In genomic region chr4:16772366-16772850, GRCh38 we compare ENCODE assay signal across 26 cellular contexts.
DNase-seq lines count a peak whose midpoint lies in the region; ATAC-seq and TF ChIP-seq lines count a peak whose summit lies in the region.
"Had no signal": no experiment of that assay in that cellular context is flagged by ENCODE, and none has a peak within 500 bp of the region (broad histone marks: within the 10 kb centered on the region; RNA-seq: fewer than 3 reads in every experiment).

No MANE protein-coding gene starts in this region.

- no peak for ATAC-seq in WTC11
- peak; percentile 61 for ATAC-seq in esophagus mucosa
- no peak for ATAC-seq in GM19324 (IDR thresholded peaks at IDR 0.05; ENCODE audit: low FRiP score, unreplicated experiment)
- ATAC-seq in GM19328 (IDR thresholded peaks at IDR 0.05; ENCODE audit: unreplicated experiment): no peak
- ATAC-seq: CD8-positive, alpha-beta T cell; K562; left lobe of liver; stimulated activated naive CD8-positive, alpha-beta T cell treated with anti-CD3 and anti-CD28 coated beads, Interleukin-15, Interleukin-2, amounts not matched to agents 100 U/mL and 50 U/mL, for 24 hours had no signal

- CTCF ChIA-PET in WTC11 (lab: Charles Lee): no interaction called here

- H3K4me3 Mint-ChIP-seq in WTC11: no peak overlapping the region
- H3K4me3 Mint-ChIP-seq: activated naive CD4-positive, alpha-beta T cell treated with anti-CD3 and anti-CD28 coated beads, Interleukin-2, amount 10 ng/mL, durations not matched to agents 7 days and 5 days; activated T-helper 1 cell treated with anti-CD3 and anti-CD28 coated beads, Interleukin-12 subunit alpha, Interleukin-12 subunit beta, Interleukin-2, Interleukin-4 antibody, amounts not matched to agents 30 ng/mL and 10 ng/mL and 1 ng/mL, durations not matched to agents 14 hours and 24 hours and 36 hours; B cell; CD8-positive, alpha-beta T cell; dendritic cell treated with granulocyte-macrophage colony-stimulating factor and Interleukin-4, amounts not matched to agents 40 ng/mL and 50 ng/mL, for 4 days had no signal

- DNase-seq in AG10803 (ENCODE audit: low read depth): peak; percentile 56
- no peak for DNase-seq in WTC11 (ENCODE audit: low spot score)
- peak; percentile 32 for DNase-seq in left kidney (ENCODE audit: low read depth, low spot score)
- no peak for DNase-seq in GM03348 (ENCODE audit: low spot score)
- no peak for DNase-seq in NCI-H82 treated with DMSO at 0.1 percent for 48 hours (lab: John Stamatoyannopoulos, UW; ENCODE audit: unreplicated experiment)
- DNase-seq: activated CD4-positive, alpha-beta T cell treated with anti-CD3 and anti-CD28 coated beads, Interleukin-2, amount 50 U/mL, for 48 hours; activated naive CD4-positive, alpha-beta T cell treated with anti-CD3 and anti-CD28 coated beads, Interleukin-2, amount 10 ng/mL, durations not matched to agents 7 days and 5 days; amniotic stem cell; CD8-positive, alpha-beta T cell; H7; NCI-H1105 treated with DMSO at 0.1 percent for 48 hours; NCI-H1930; NCI-H524; NK-92 treated with Interleukin-12 subunit alpha and Interleukin-12 subunit beta, amount 100 ng/mL, for 24 hours; stimulated activated naive CD8-positive, alpha-beta T cell treated with anti-CD3 and anti-CD28 coated beads, Interleukin-15, Interleukin-2, amounts not matched to agents 100 U/mL and 50 U/mL, for 24 hours; T-helper 1 cell had no signal

- peaks cover 18% of the 10 kb centered on the region for H3K36me3 Mint-ChIP-seq in WTC11
- H3K36me3 Mint-ChIP-seq: activated naive CD4-positive, alpha-beta T cell treated with anti-CD3 and anti-CD28 coated beads, Interleukin-2, amount 10 ng/mL, durations not matched to agents 7 days and 5 days; CD8-positive, alpha-beta T cell had no signal

- POLR2A ChIA-PET in WTC11 (lab: Charles Lee): no interaction called here

- H3K27me3 Mint-ChIP-seq in WTC11 (ENCODE audit: low read depth): no peaks in the 10 kb centered on the region
- H3K27me3 Mint-ChIP-seq: activated naive CD4-positive, alpha-beta T cell treated with anti-CD3 and anti-CD28 coated beads, Interleukin-2, amount 10 ng/mL, durations not matched to agents 7 days and 5 days; B cell; dendritic cell treated with granulocyte-macrophage colony-stimulating factor and Interleukin-4, amounts not matched to agents 40 ng/mL and 50 ng/mL, for 4 days had no signal

- H3K9me3 Mint-ChIP-seq in WTC11: peaks cover 8% of the 10 kb centered on the region; the same call in 1 of the 2 replicates
- H3K9me3 Mint-ChIP-seq: activated naive CD4-positive, alpha-beta T cell treated with anti-CD3 and anti-CD28 coated beads, Interleukin-2, amount 10 ng/mL, durations not matched to agents 7 days and 5 days; activated T-helper 1 cell treated with anti-CD3 and anti-CD28 coated beads, Interleukin-12 subunit alpha, Interleukin-12 subunit beta, Interleukin-2, Interleukin-4 antibody, amounts not matched to agents 30 ng/mL and 10 ng/mL and 1 ng/mL, durations not matched to agents 14 hours and 24 hours and 36 hours; CD8-positive, alpha-beta T cell; dendritic cell treated with granulocyte-macrophage colony-stimulating factor and Interleukin-4, amounts not matched to agents 40 ng/mL and 50 ng/mL, for 4 days had no signal

- TF ChIP-seq CTCF in AG10803 (conservative IDR thresholded peaks at IDR 0.05; ENCODE audit: low read length) (no peak), WTC11 (IDR thresholded peaks at IDR 0.05) (no peak)

- peaks cover 24% of the 10 kb centered on the region for H3K4me1 Mint-ChIP-seq in WTC11
- H3K4me1 Mint-ChIP-seq: activated naive CD4-positive, alpha-beta T cell treated with anti-CD3 and anti-CD28 coated beads, Interleukin-2, amount 10 ng/mL, durations not matched to agents 7 days and 5 days; B cell had no signal

- peak overlapping the region; percentile 23; the same call in 1 of the 2 replicates for H3K27ac Mint-ChIP-seq in WTC11
- H3K27ac Mint-ChIP-seq: activated naive CD4-positive, alpha-beta T cell treated with anti-CD3 and anti-CD28 coated beads, Interleukin-2, amount 10 ng/mL, durations not matched to agents 7 days and 5 days; activated T-helper 1 cell treated with anti-CD3 and anti-CD28 coated beads, Interleukin-12 subunit alpha, Interleukin-12 subunit beta, Interleukin-2, Interleukin-4 antibody, amounts not matched to agents 30 ng/mL and 10 ng/mL and 1 ng/mL, durations not matched to agents 14 hours and 24 hours and 36 hours; B cell; CD8-positive, alpha-beta T cell; dendritic cell treated with granulocyte-macrophage colony-stimulating factor and Interleukin-4, amounts not matched to agents 40 ng/mL and 50 ng/mL, for 4 days had no signal

- H3K4me3 ChIP-seq in AG10803 (ENCODE audit: low read length): no peak overlapping the region
- H3K4me3 ChIP-seq: hepatocyte, K562, prostate gland had no signal

TF ChIP-seq in WTC11, 78 proteins besides CTCF, POLR2A, EP300 and RAD21:
- TF ChIP-seq NR2C2 (CRISPR knock-in tag; IDR thresholded peaks at IDR 0.05) (no peak), ZNF423 (CRISPR knock-in tag; IDR thresholded peaks at IDR 0.05) (no peak)

Comparison
In these comparisons a context has a peak if more than half of its experiments do, and no peak if none do; other contexts are left out.
1. DNase-seq: peak in AG10803 (single experiment) and left kidney (single experiment); none in WTC11 (single experiment), GM03348 (single experiment) and NCI-H82 treated with DMSO at 0.1 percent for 48 hours (single experiment).